In the genomic region with DNA sequence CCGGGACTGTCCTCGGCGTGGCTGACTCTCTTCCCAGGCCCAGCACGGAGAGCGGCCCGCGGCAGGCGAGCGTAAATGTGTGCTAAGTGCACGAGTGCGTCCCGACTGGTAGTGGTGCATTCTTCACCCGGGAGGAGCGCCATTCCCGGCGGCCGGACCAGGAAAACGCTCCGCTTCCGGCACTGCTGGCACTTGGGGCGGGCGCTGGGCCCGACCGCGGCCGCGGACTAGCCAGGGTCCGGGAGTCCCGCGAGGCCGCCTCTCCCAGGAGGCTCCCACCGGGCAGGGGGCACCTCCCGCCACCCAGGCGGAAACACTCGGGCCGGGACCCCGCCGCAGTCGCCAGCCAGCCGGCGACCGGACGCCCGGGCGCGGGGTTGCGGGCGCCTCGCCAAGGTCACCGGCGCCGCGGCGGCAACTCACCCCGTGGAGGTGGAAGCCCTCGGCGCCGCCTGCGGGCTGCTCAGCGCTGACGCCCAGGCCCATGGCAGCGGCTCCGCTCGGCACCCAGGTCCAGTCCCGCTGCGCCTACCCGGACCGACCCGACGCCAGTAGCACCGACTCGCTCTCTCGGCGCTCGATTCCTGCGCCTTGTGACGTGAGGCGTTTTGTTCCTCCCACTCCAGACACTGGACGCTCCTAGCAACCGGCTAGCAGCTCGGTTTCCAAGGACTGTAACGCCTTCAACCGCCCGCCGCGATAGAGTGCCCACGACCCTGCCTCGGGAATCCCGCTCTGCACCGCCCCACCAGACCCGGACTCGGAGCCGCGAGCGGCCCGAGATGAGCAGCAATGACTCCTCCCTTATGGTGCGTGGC, we compare ENCODE assay signal across 8 cellular contexts. TPM values are rescaled to one million over a fixed set of nuclear protein-coding genes. Genes with fewer than 3 reads are reported as not detected.
A peak's percentile ranks its signal among the peaks of the same experiment; 100 is the strongest.
DNase-seq lines count a peak whose midpoint lies in the region; ATAC-seq lines count a peak whose summit lies in the region.

A gene (minus strand): TSS at position 572 of the 818 bp plus-strand sequence. CDS start 86 bp downstream, at position 486.
A gene with protein sequence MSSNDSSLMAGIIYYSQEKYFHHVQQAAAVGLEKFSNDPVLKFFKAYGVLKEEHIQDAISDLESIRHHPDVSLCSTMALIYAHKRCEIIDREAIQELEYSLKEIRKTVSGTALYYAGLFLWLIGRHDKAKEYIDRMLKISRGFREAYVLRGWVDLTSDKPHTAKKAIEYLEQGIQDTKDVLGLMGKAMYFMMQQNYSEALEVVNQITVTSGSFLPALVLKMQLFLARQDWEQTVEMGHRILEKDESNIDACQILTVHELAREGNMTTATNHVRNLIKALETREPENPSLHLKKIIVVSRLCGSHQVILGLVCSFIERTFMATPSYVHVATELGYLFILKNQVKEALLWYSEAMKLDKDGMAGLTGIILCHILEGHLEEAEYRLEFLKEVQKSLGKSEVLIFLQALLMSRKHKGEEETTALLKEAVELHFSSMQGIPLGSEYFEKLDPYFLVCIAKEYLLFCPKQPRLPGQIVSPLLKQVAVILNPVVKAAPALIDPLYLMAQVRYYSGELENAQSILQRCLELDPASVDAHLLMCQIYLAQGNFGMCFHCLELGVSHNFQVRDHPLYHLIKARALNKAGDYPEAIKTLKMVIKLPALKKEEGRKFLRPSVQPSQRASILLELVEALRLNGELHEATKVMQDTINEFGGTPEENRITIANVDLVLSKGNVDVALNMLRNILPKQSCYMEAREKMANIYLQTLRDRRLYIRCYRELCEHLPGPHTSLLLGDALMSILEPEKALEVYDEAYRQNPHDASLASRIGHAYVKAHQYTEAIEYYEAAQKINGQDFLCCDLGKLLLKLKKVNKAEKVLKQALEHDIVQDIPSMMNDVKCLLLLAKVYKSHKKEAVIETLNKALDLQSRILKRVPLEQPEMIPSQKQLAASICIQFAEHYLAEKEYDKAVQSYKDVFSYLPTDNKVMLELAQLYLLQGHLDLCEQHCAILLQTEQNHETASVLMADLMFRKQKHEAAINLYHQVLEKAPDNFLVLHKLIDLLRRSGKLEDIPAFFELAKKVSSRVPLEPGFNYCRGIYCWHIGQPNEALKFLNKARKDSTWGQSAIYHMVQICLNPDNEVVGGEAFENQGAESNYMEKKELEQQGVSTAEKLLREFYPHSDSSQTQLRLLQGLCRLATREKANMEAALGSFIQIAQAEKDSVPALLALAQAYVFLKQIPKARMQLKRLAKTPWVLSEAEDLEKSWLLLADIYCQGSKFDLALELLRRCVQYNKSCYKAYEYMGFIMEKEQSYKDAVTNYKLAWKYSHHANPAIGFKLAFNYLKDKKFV (N-terminal part only) (plus strand): TSS at position 625 of the 818 bp plus-strand sequence. CDS start 158 bp downstream, at position 783.

- peaks cover 9% of the 10 kb centered on the region; the same call in 1 of the 2 replicates for H3K4me1 ChIP-seq in SJCRH30

- H3K36me3 ChIP-seq in SJCRH30: no peaks in the 10 kb centered on the region

- DNase-seq in Daoy (ENCODE audit: low read depth) (peak; percentile 84), Kasumi-1 (lab: John Stamatoyannopoulos, UW) (peak; percentile 55 to 78), SJCRH30 (peak; percentile 68 to 76), germinal center (ENCODE audit: low spot score) (peak; percentile 81), non-pigmented ciliary epithelial cell (ENCODE audit: low read depth) (peak; percentile 51)
- peak; percentile 62 for DNase-seq in activated naive CD4-positive, alpha-beta T cell treated with anti-CD3 and anti-CD28 coated beads, Interleukin-2, amount 50 U/mL, for 16 hours

- no peaks in the 10 kb centered on the region for H3K9me3 ChIP-seq in SJCRH30 (replicated peaks)

- peak within 1 kb of the TSS; percentile 55; the same call in 1 of the 2 replicates for H3K27ac ChIP-seq in SJCRH30
- H3K27ac ChIP-seq in temporal lobe (ENCODE audit: low read depth, low read length): peak within 1 kb of the TSS; percentile 87

- H3K4me3 ChIP-seq in SJCRH30: peak within 1 kb of the TSS; percentile 99

- peak; percentile 37 for ATAC-seq in GM21737 (IDR thresholded peaks at IDR 0.05; ENCODE audit: unreplicated experiment)

- H3K27me3 ChIP-seq in SJCRH30: no peaks in the 10 kb centered on the region

RNA-seq across cellular contexts. Expression of the first gene that starts in this region (rescaled TPM):
- 20.0 and 21.7 TPM in 2 replicates for total RNA-seq in Daoy (2014; rRNA removed; shearing (Covaris generic))
- total RNA-seq in SJCRH30 (2014; rRNA removed; shearing (Covaris generic)): 21.0 and 23.1 TPM in 2 replicates
- 18.2 TPM for total RNA-seq in temporal lobe

RNA-seq across cellular contexts. Expression of the second gene that starts in this region (rescaled TPM):
- total RNA-seq in Daoy (2014; rRNA removed; shearing (Covaris generic)): 0.17 and 1.3 TPM in 2 replicates
- total RNA-seq in SJCRH30 (2014; rRNA removed; shearing (Covaris generic)): 0.36 and 0.56 TPM in 2 replicates
- 2.0 TPM for total RNA-seq in temporal lobe

Comparison
In these comparisons a context has a peak if more than half of its experiments do, and no peak if none do; other contexts are left out.
1. Peak in every context shown above with its lines: DNase-seq, ATAC-seq, H3K4me3 ChIP-seq and H3K27ac ChIP-seq.